ENCODE assay signal across 23 cellular contexts in the genomic region with DNA sequence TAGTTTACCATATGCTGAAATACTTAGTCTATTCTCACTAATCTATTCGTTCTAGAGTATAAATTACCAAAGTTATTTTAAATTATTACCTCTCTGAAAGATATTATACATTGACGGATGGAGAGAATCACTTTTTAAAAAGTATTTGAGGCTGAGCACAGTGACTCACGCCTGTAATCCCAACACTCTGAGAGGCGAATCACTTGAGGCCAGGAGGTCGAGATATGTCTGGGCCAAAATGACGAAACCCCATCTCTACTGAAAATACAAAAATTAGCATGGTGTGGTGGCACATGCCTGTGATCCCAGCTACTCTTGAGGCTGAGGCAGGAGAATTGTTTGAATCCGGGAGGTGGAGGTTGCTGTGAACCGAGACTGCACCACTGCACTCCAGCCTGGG.
A peak's percentile ranks its signal among the peaks of the same experiment; 100 is the strongest.
DNase-seq lines count a peak whose midpoint lies in the region; ATAC-seq and TF ChIP-seq lines count a peak whose summit lies in the region.
"Had no signal": no experiment of that assay in that cellular context is flagged by ENCODE, and none has a peak within 500 bp of the region (broad histone marks: within the 10 kb centered on the region; RNA-seq: fewer than 3 reads in every experiment).

No MANE protein-coding gene starts in this region.

- ATAC-seq in GM18858 (IDR thresholded peaks at IDR 0.05; ENCODE audit: unreplicated experiment), result no peak
- ATAC-seq in left lobe of liver, result no peak
- ATAC-seq: A549, GM12878, HCT116 had no signal

- DNase-seq in A172 (ENCODE audit: low spot score), result peak; percentile 11
- peak; percentile 73 for DNase-seq in amniotic epithelial cell (ENCODE audit: low read depth)
- no peak for DNase-seq in chondrocyte (ENCODE audit: low spot score)
- no peak for DNase-seq in occipital lobe (lab: John Stamatoyannopoulos, UW)
- DNase-seq in left lobe of liver (ENCODE audit: low spot score), result no peak
- DNase-seq in type B pancreatic cell (ENCODE audit: extremely low spot score, unreplicated experiment), result no peak
- DNase-seq: ACHN; AML-193; BE2C; CD4-positive, alpha-beta T cell; CD8-positive, alpha-beta memory T cell; DMS 273 treated with DMSO at 0.1 percent for 48 hours; DMS79; EL; GDM1; GM23248; H7 had no signal

- no peaks in the 10 kb centered on the region for H3K9me3 Mint-ChIP-seq in chondrocyte (ENCODE audit: low read depth)
- peaks cover 11% of the 10 kb centered on the region for H3K9me3 Mint-ChIP-seq in nephron
- H3K9me3 Mint-ChIP-seq in type B pancreatic cell, result peaks cover 4% of the 10 kb centered on the region
- H3K9me3 Mint-ChIP-seq: CD4-positive, alpha-beta T cell; CD8-positive, alpha-beta memory T cell had no signal

- peak overlapping the region; percentile 51 for H3K27ac Mint-ChIP-seq in chondrocyte (ENCODE audit: unreplicated experiment)
- H3K27ac Mint-ChIP-seq in nephron, result peak overlapping the region; percentile 68 to 85 (median 72)
- no peak overlapping the region for H3K27ac Mint-ChIP-seq in type B pancreatic cell
- H3K27ac Mint-ChIP-seq: CD14-positive monocyte; CD4-positive, alpha-beta T cell; CD8-positive, alpha-beta memory T cell had no signal

- no peaks in the 10 kb centered on the region for H3K36me3 Mint-ChIP-seq in chondrocyte (ENCODE audit: low read depth)
- no peaks in the 10 kb centered on the region for H3K36me3 Mint-ChIP-seq in nephron (ENCODE audit: low read depth)
- H3K36me3 Mint-ChIP-seq in type B pancreatic cell, result no peaks in the 10 kb centered on the region
- H3K36me3 Mint-ChIP-seq: CD14-positive monocyte; CD8-positive, alpha-beta memory T cell had no signal

- TF ChIP-seq CTCF in chondrocyte (IDR thresholded peaks at IDR 0.05), result no peak
- no peak for TF ChIP-seq CTCF in nephron (IDR thresholded peaks at IDR 0.05; ENCODE audit: unreplicated experiment in 3 of 3)
- no peak for TF ChIP-seq CTCF in type B pancreatic cell (conservative IDR thresholded peaks at IDR 0.05)

- H3K4me1 Mint-ChIP-seq in chondrocyte (ENCODE audit: low read depth) (peaks cover 18% of the 10 kb centered on the region), nephron (peaks cover 29% of the 10 kb centered on the region), type B pancreatic cell (ENCODE audit: unreplicated experiment) (peaks cover 12% of the 10 kb centered on the region)
- H3K4me1 Mint-ChIP-seq: CD8-positive, alpha-beta memory T cell had no signal

- H3K4me3 Mint-ChIP-seq in chondrocyte (ENCODE audit: unreplicated experiment), result no peak overlapping the region
- H3K4me3 Mint-ChIP-seq in nephron, result no peak overlapping the region
- no peak overlapping the region for H3K4me3 Mint-ChIP-seq in type B pancreatic cell
- H3K4me3 Mint-ChIP-seq: CD14-positive monocyte; CD4-positive, alpha-beta T cell; CD8-positive, alpha-beta memory T cell had no signal

- no peaks in the 10 kb centered on the region for H3K27me3 Mint-ChIP-seq in chondrocyte (ENCODE audit: low read depth)
- no peaks in the 10 kb centered on the region for H3K27me3 Mint-ChIP-seq in nephron (ENCODE audit: low read depth)
- H3K27me3 Mint-ChIP-seq in type B pancreatic cell, result no peaks in the 10 kb centered on the region

Comparison
In these comparisons a context has a peak if more than half of its experiments do, and no peak if none do; other contexts are left out.
1. DNase-seq: peak in A172 (single experiment) and amniotic epithelial cell (single experiment); none in chondrocyte (single experiment), occipital lobe (single experiment), left lobe of liver (single experiment) and type B pancreatic cell (single experiment).